Comparison of ENCODE assay signal across 22 cellular contexts in genomic region chr3:87161486-87161885, GRCh38.
"Had no signal": no experiment of that assay in that cellular context is flagged by ENCODE, and none has a peak within 500 bp of the region (broad histone marks: within the 10 kb centered on the region; RNA-seq: fewer than 3 reads in every experiment).

No MANE protein-coding gene starts in this region.

- H3K27ac Mint-ChIP-seq: activated naive CD4-positive, alpha-beta T cell treated with anti-CD3 and anti-CD28 coated beads for 36 hours; natural killer cell treated with Interleukin-12 subunit alpha and Interleukin-12 subunit beta and Interleukin-15 and Interleukin-18, amount 100 ng/mL, for 72 hours; stimulated activated naive CD8-positive, alpha-beta T cell treated with anti-CD3 and anti-CD28 coated beads, Interleukin-15, amount 100 ng/mL, for 72 hours had no signal

- H3K9me3 Mint-ChIP-seq: activated naive CD4-positive, alpha-beta T cell treated with anti-CD3 and anti-CD28 coated beads for 36 hours; activated T-cell treated with anti-CD3 and anti-CD28 coated beads, Interleukin-2, amount 50 U/mL, for 4 hours; natural killer cell treated with Interleukin-12 subunit alpha and Interleukin-12 subunit beta and Interleukin-15 and Interleukin-18, amount 100 ng/mL, for 72 hours; stimulated activated naive CD8-positive, alpha-beta T cell treated with anti-CD3 and anti-CD28 coated beads, Interleukin-15, amount 100 ng/mL, for 72 hours had no signal

- H3K9me3 ChIP-seq: breast epithelium, gastrocnemius medialis, lower lobe of right lung, suprapubic skin, transverse colon, vagina had no signal

- H3K27ac ChIP-seq: breast epithelium, coronary artery, gastrocnemius medialis, lower lobe of right lung, suprapubic skin, transverse colon, vagina had no signal

- H3K36me3 ChIP-seq: breast epithelium, gastrocnemius medialis, lower lobe of right lung, suprapubic skin, transverse colon, vagina had no signal

- H3K4me1 ChIP-seq: breast epithelium, gastrocnemius medialis, lower lobe of right lung, suprapubic skin, transverse colon, vagina had no signal

- FAIRE-seq: endometrium, keratinocyte had no signal

- H3K36me3 Mint-ChIP-seq: natural killer cell treated with Interleukin-12 subunit alpha and Interleukin-12 subunit beta and Interleukin-15 and Interleukin-18, amount 100 ng/mL, for 72 hours had no signal

- H3K4me1 Mint-ChIP-seq: stimulated activated naive CD8-positive, alpha-beta T cell treated with anti-CD3 and anti-CD28 coated beads, Interleukin-15, amount 100 ng/mL, for 72 hours had no signal

- H3K4me3 Mint-ChIP-seq: activated naive CD4-positive, alpha-beta T cell treated with anti-CD3 and anti-CD28 coated beads for 36 hours; activated T-cell treated with anti-CD3 and anti-CD28 coated beads, Interleukin-2, amount 50 U/mL, for 4 hours; natural killer cell treated with Interleukin-12 subunit alpha and Interleukin-12 subunit beta and Interleukin-15 and Interleukin-18, amount 100 ng/mL, for 72 hours; stimulated activated naive CD8-positive, alpha-beta T cell treated with anti-CD3 and anti-CD28 coated beads, Interleukin-15, amount 100 ng/mL, for 72 hours had no signal

- DNase-seq: activated CD4-positive, alpha-beta T cell treated with anti-CD3 and anti-CD28 coated beads, Interleukin-2, amount 50 U/mL, for 1 hour; activated CD4-positive, CD25-positive, alpha-beta regulatory T cell treated with anti-CD3 and anti-CD28 coated beads, Interleukin-2, amount 50 U/mL, for 72 hours; activated CD8-positive, alpha-beta memory T cell treated with anti-CD3 and anti-CD28 coated beads, Interleukin-2, amount 50 U/mL, for 4 hours; activated naive CD4-positive, alpha-beta T cell treated with anti-CD3 and anti-CD28 coated beads for 36 hours; activated T-cell treated with anti-CD3 and anti-CD28 coated beads, Interleukin-2, amount 50 U/mL, for 4 hours; aorta; erythroblast; gastrocnemius medialis; head of caudate nucleus; lower lobe of right lung; occipital lobe; right cardiac atrium; stimulated activated naive CD8-positive, alpha-beta T cell treated with anti-CD3 and anti-CD28 coated beads, Interleukin-15, amount 100 ng/mL, for 72 hours; T1000; transverse colon had no signal

- H3K27me3 ChIP-seq: breast epithelium, gastrocnemius medialis, suprapubic skin, vagina had no signal

- H3K4me3 ChIP-seq: breast epithelium, coronary artery, gastrocnemius medialis, lower lobe of right lung, suprapubic skin, transverse colon, vagina had no signal

- ATAC-seq: activated T-cell treated with anti-CD3 and anti-CD28 coated beads, Interleukin-2, amount 50 U/mL, for 4 hours; gastrocnemius medialis; lower lobe of right lung; natural killer cell treated with Interleukin-12 subunit alpha and Interleukin-12 subunit beta and Interleukin-15 and Interleukin-18, amount 100 ng/mL, for 72 hours; right cardiac atrium; stimulated activated naive CD8-positive, alpha-beta T cell treated with anti-CD3 and anti-CD28 coated beads, Interleukin-15, amount 100 ng/mL, for 72 hours had no signal
